In the genomic region with DNA sequence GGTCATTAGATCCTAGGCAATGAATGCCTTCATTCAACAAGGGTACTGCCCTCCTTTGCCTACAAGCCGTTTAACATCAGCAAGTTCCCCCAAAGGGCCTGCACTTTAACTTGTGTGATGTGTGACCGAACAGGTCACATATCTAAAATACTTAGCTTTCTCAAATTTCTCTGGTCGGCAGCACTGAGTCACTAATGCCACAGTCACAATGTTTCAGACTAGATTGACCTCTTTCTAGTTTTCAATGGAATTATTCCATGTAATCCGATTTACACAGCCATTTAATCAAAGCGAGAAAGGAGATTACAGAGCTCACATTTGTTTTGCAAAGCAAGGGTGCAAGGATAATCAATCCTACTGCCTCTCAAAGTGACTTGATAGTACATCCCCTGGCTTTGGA, we compare ENCODE assay signal across 8 cellular contexts. TPM values are rescaled to one million over a fixed set of nuclear protein-coding genes. Genes with fewer than 3 reads are reported as not detected.
A peak's percentile ranks its signal among the peaks of the same experiment; 100 is the strongest.
DNase-seq lines count a peak whose midpoint lies in the region; ATAC-seq and TF ChIP-seq lines count a peak whose summit lies in the region.

No MANE protein-coding gene starts in this region.

- peaks cover 13% of the 10 kb centered on the region for H3K79me1 ChIP-seq in mesenchymal stem cell (replicated peaks; ENCODE audit: low read length, poor library complexity, severe bottlenecking)

- peaks cover 31% of the 10 kb centered on the region for H3K27me3 Mint-ChIP-seq in type B pancreatic cell

- H2AFZ ChIP-seq in mesenchymal stem cell (ENCODE audit: low read depth, low read length): no peak overlapping the region

- H3K27ac Mint-ChIP-seq in type B pancreatic cell: peak overlapping the region; percentile 87

- H4K8ac ChIP-seq in mesenchymal stem cell (ENCODE audit: low read length): no peak overlapping the region

- H3K4me1 ChIP-seq in colonic mucosa (no peaks in the 10 kb centered on the region), mesenchymal stem cell (ENCODE audit: control insufficient read depth, insufficient read depth, low read depth, low read length) (peaks cover 1% of the 10 kb centered on the region)

- H3K4me3 Mint-ChIP-seq in type B pancreatic cell: peak overlapping the region; percentile 97

- no peak overlapping the region for H2BK120ac ChIP-seq in mesenchymal stem cell (ENCODE audit: low read depth, low read length)

- no peak overlapping the region for H2BK5ac ChIP-seq in mesenchymal stem cell (ENCODE audit: low read depth, low read length, poor library complexity, severe bottlenecking)

- H3K4me3 ChIP-seq in colonic mucosa (peak overlapping the region; percentile 83), mesenchymal stem cell (ENCODE audit: insufficient read depth in 1 of 2, low read depth in 1 of 2, low read length in 2 of 2) (peak overlapping the region in 1 of 2 experiments; percentile 96)

- H4K91ac ChIP-seq in mesenchymal stem cell (ENCODE audit: low read length): no peak overlapping the region

- no peak overlapping the region for H3K23ac ChIP-seq in mesenchymal stem cell (ENCODE audit: low read length in 2 of 2)

- TF ChIP-seq CTCF in colonic mucosa (IDR thresholded peaks at IDR 0.05): no peak
- TF ChIP-seq CTCF in type B pancreatic cell (conservative IDR thresholded peaks at IDR 0.05): no peak

- H2AK5ac ChIP-seq in mesenchymal stem cell (ENCODE audit: low read length, severe bottlenecking): no peak overlapping the region

- no peak overlapping the region for H3K18ac ChIP-seq in mesenchymal stem cell (ENCODE audit: low read depth in 1 of 2, low read length in 2 of 2)

- no peaks in the 10 kb centered on the region for H3K9me3 Mint-ChIP-seq in type B pancreatic cell

- peak overlapping the region; percentile 76 for H3K4me2 ChIP-seq in mesenchymal stem cell (ENCODE audit: low read length, poor library complexity, severe bottlenecking)

- intact Hi-C loops in colonic mucosa (cut with DNase I): loop anchor here (10.0 kb wide), 2 partner anchors 253 to 433 kb away; a partner anchor contains a TSS

- no peak overlapping the region for H2BK12ac ChIP-seq in mesenchymal stem cell (ENCODE audit: low read length in 2 of 2)

- DNase-seq in NCI-H748 (lab: John Stamatoyannopoulos, UW; ENCODE audit: unreplicated experiment) (peak; percentile 45), NCI-H748 treated with DMSO at 0.1 percent for 48 hours (lab: John Stamatoyannopoulos, UW) (no peak), colonic mucosa (no peak), mesenchymal stem cell (no peak), type B pancreatic cell (ENCODE audit: extremely low spot score, unreplicated experiment) (no peak), SHP77 treated with DMSO at 0.1 percent for 48 hours (lab: John Stamatoyannopoulos, UW) (no peak), 8988T (no peak)

- ATAC-seq in GM18868 (IDR thresholded peaks at IDR 0.05; ENCODE audit: unreplicated experiment): no peak

- H2BK15ac ChIP-seq in mesenchymal stem cell (ENCODE audit: low read depth, poor library complexity, severe bottlenecking): no peak overlapping the region

- H3K9me3 ChIP-seq in colonic mucosa (no peaks in the 10 kb centered on the region), mesenchymal stem cell (ENCODE audit: control insufficient read depth, low read length) (no peaks in the 10 kb centered on the region)

- H3K27me3 ChIP-seq in colonic mucosa: no peaks in the 10 kb centered on the region
- H3K27me3 ChIP-seq in mesenchymal stem cell (ENCODE audit: control insufficient read depth in 1 of 2, insufficient read depth in 1 of 2, low read length in 2 of 2): no peaks in the 10 kb centered on the region

- peaks cover 1% of the 10 kb centered on the region for H3K36me3 Mint-ChIP-seq in type B pancreatic cell

- peaks cover 42% of the 10 kb centered on the region for H3K4me1 Mint-ChIP-seq in type B pancreatic cell (ENCODE audit: unreplicated experiment)

- H3K9ac ChIP-seq in colonic mucosa (ENCODE audit: low read depth in 2 of 2, low read length in 2 of 2) (peak overlapping the region in 1 of 2 donors; percentile 53), mesenchymal stem cell (ENCODE audit: low read length) (peak overlapping the region; percentile 93)

- no peak overlapping the region for H3K4ac ChIP-seq in mesenchymal stem cell (ENCODE audit: low read depth in 1 of 2, low read length in 2 of 2)

- H3K27ac ChIP-seq in colonic mucosa: peak overlapping the region; percentile 88
- no peak overlapping the region for H3K27ac ChIP-seq in mesenchymal stem cell (ENCODE audit: low read length, poor library complexity, severe bottlenecking)

- no peak overlapping the region for H3K14ac ChIP-seq in mesenchymal stem cell (ENCODE audit: low read length in 2 of 2)

- WGBS in mesenchymal stem cell: 28% methylated on average over 5 of the region's 5 CpGs

- no peaks in the 10 kb centered on the region for H3K36me3 ChIP-seq in colonic mucosa
- no peaks in the 10 kb centered on the region for H3K36me3 ChIP-seq in mesenchymal stem cell (ENCODE audit: control insufficient read depth in 1 of 2, insufficient read depth in 2 of 2, low read depth in 1 of 2, low read length in 2 of 2)

RNA-seq across cellular contexts. Expression of a gene that starts 2.0 kb away (rescaled TPM):
- 10 to 100 TPM; 32.8 to 37.1 TPM for total RNA-seq in colonic mucosa
- polyA plus RNA-seq in mesenchymal stem cell (2013, experiment 1 of 2): 6.9 TPM
- 7.3 TPM for polyA plus RNA-seq in mesenchymal stem cell (2013, experiment 2 of 2)
- total RNA-seq in type B pancreatic cell (ENCODE audit: low replicate concordance): 28.1 and 35.6 TPM in 2 replicates
